ENCODE assay signal across 24 cellular contexts in genomic region chr16:87342978-87343752, GRCh38. TPM values are rescaled to one million over a fixed set of nuclear protein-coding genes. Genes with fewer than 3 reads are reported as not detected.
A peak's percentile ranks its signal among the peaks of the same experiment; 100 is the strongest.
DNase-seq lines count a peak whose midpoint lies in the region; ATAC-seq and TF ChIP-seq lines count a peak whose summit lies in the region.
"Had no signal": no experiment of that assay in that cellular context is flagged by ENCODE, and none has a peak within 500 bp of the region (broad histone marks: within the 10 kb centered on the region; RNA-seq: fewer than 3 reads in every experiment).

No MANE protein-coding gene starts in this region.

- no peak for TF ChIP-seq CTCF in CD14-positive monocyte (IDR thresholded peaks at IDR 0.05)
- no peak for TF ChIP-seq CTCF in lower leg skin (IDR thresholded peaks at IDR 0.05)

- no peak for TF ChIP-seq POLR2A in lower leg skin (IDR thresholded peaks at IDR 0.05)

- no peaks in the 10 kb centered on the region for H3K27me3 Mint-ChIP-seq in activated T-cell treated with anti-CD3 and anti-CD28 coated beads, Interleukin-2, amount 50 U/mL, for 72 hours (ENCODE audit: low read depth)
- no peaks in the 10 kb centered on the region for H3K27me3 Mint-ChIP-seq in activated T-helper 17 cell treated with anti-CD3 and anti-CD28 coated beads, Interleukin-2, amount 50 U/mL, for 72 hours
- H3K27me3 Mint-ChIP-seq in naive thymus-derived CD8-positive, alpha-beta T cell, result no peaks in the 10 kb centered on the region
- peaks cover 0 to 15% (median 7%) of the 10 kb centered on the region in 3 donors for H3K27me3 Mint-ChIP-seq in CD14-positive monocyte (ENCODE audit: low read depth in 3 of 3)
- H3K27me3 Mint-ChIP-seq: naive B cell; stimulated activated naive CD8-positive, alpha-beta T cell treated with anti-CD3 and anti-CD28 coated beads, Interleukin-15, Interleukin-2, amounts not matched to agents 100 ng/mL and 50 ng/mL, for 24 hours had no signal

- no peaks in the 10 kb centered on the region for H3K9me3 Mint-ChIP-seq in activated T-cell treated with anti-CD3 and anti-CD28 coated beads, Interleukin-2, amount 50 U/mL, for 72 hours
- H3K9me3 Mint-ChIP-seq in activated T-helper 17 cell treated with anti-CD3 and anti-CD28 coated beads, Interleukin-2, amount 50 U/mL, for 72 hours, result no peaks in the 10 kb centered on the region
- H3K9me3 Mint-ChIP-seq in naive thymus-derived CD8-positive, alpha-beta T cell, result no peaks in the 10 kb centered on the region
- H3K9me3 Mint-ChIP-seq in CD14-positive monocyte, result peaks cover 0 to 8% (median 2%) of the 10 kb centered on the region in 7 donors
- H3K9me3 Mint-ChIP-seq: naive B cell; stimulated activated naive CD8-positive, alpha-beta T cell treated with anti-CD3 and anti-CD28 coated beads, Interleukin-15, Interleukin-2, amounts not matched to agents 100 ng/mL and 50 ng/mL, for 24 hours had no signal

- POLR2A ChIA-PET in naive thymus-derived CD8-positive, alpha-beta T cell (lab: Charles Lee), result interaction anchor here (1.5 to 2.7 kb wide), 2 partner anchors 8 to 40 kb away, joined by 5 to 14 read pairs; partner anchors contain the start of gene FBXO31

- H3K36me3 ChIP-seq in H7 (replicated peaks; ENCODE audit: control insufficient read depth, insufficient read depth, low read length), result peaks cover 6% of the 10 kb centered on the region
- H3K36me3 ChIP-seq: breast epithelium had no signal

- H3K4me3 ChIP-seq in H7 (ENCODE audit: insufficient read depth, low read depth, low read length) (no peak overlapping the region), lower leg skin (ENCODE audit: low read depth, poor library complexity, severe bottlenecking) (no peak overlapping the region)
- H3K4me3 ChIP-seq: breast epithelium, esophagus squamous epithelium, hepatocyte, pancreas, right atrium auricular region, vagina had no signal

- WGBS in lower leg skin, 2 donors, result 82 to 88% methylated on average over 23 to 26 of the region's 26 CpGs

- H3K4me1 Mint-ChIP-seq in activated T-cell treated with anti-CD3 and anti-CD28 coated beads, Interleukin-2, amount 50 U/mL, for 72 hours (ENCODE audit: low read depth), result peaks cover 17% of the 10 kb centered on the region
- peaks cover 12% of the 10 kb centered on the region for H3K4me1 Mint-ChIP-seq in activated T-helper 17 cell treated with anti-CD3 and anti-CD28 coated beads, Interleukin-2, amount 50 U/mL, for 72 hours
- peaks cover 23 to 52% (median 36%) of the 10 kb centered on the region in 4 donors for H3K4me1 Mint-ChIP-seq in naive thymus-derived CD8-positive, alpha-beta T cell
- peaks cover 6% of the 10 kb centered on the region for H3K4me1 Mint-ChIP-seq in CD14-positive monocyte

- DNase-seq in activated T-cell treated with anti-CD3 and anti-CD28 coated beads, Interleukin-2, amount 50 U/mL, for 72 hours, result no peak
- DNase-seq in activated T-cell treated with anti-CD3 and anti-CD28 coated beads, Interleukin-2, amount 50 U/mL, for 48 hours, result no peak
- DNase-seq in H7, result peak; percentile 59
- no peak for DNase-seq in naive thymus-derived CD8-positive, alpha-beta T cell
- DNase-seq in CD14-positive monocyte (ENCODE audit: low spot score), result no peak
- no peak for DNase-seq in NAMALWA (ENCODE audit: low spot score)
- DNase-seq in lower leg skin (ENCODE audit: low spot score in 2 of 2), result no peak
- DNase-seq: amygdala, Caco-2, cortex of kidney, DMS79 treated with DMSO at 0.1 percent for 48 hours, esophagus squamous epithelium, left colon, naive B cell, NCI-H1105 treated with DMSO at 0.1 percent for 48 hours, NCI-H2081 treated with DMSO at 0.1 percent for 48 hours, NCI-H345 had no signal

- no peak for ATAC-seq in activated T-cell treated with anti-CD3 and anti-CD28 coated beads, Interleukin-2, amount 50 U/mL, for 72 hours (replicated peaks in 1 of 2)
- ATAC-seq in activated T-helper 17 cell treated with anti-CD3 and anti-CD28 coated beads, Interleukin-2, amount 50 U/mL, for 72 hours (replicated peaks), result no peak
- no peak for ATAC-seq in naive thymus-derived CD8-positive, alpha-beta T cell
- ATAC-seq: left colon, pancreas had no signal

- intact Hi-C loops in CD14-positive monocyte (cut with micrococcal nuclease), result no loop called here
- intact Hi-C loops in lower leg skin (cut with DNase I; ENCODE audit: low total_unique reads), result no loop called here

- no peaks in the 10 kb centered on the region for H3K27me3 ChIP-seq in H7 (ENCODE audit: control insufficient read depth, insufficient read depth, low read length)
- H3K27me3 ChIP-seq: breast epithelium, esophagus squamous epithelium, hepatocyte, pancreas, right atrium auricular region, vagina had no signal

- peak overlapping the region; percentile 49 for H3K27ac Mint-ChIP-seq in activated T-cell treated with anti-CD3 and anti-CD28 coated beads, Interleukin-2, amount 50 U/mL, for 72 hours
- peak overlapping the region; percentile 28 for H3K27ac Mint-ChIP-seq in activated T-helper 17 cell treated with anti-CD3 and anti-CD28 coated beads, Interleukin-2, amount 50 U/mL, for 72 hours
- peak overlapping the region in 9 of 10 donors; percentile 51 to 94 (median 83) for H3K27ac Mint-ChIP-seq in naive thymus-derived CD8-positive, alpha-beta T cell
- H3K27ac Mint-ChIP-seq in CD14-positive monocyte, result peak overlapping the region in 1 of 7 donors; percentile 0

- peaks cover 3 to 21% of the 10 kb centered on the region in 2 donors for H3K36me3 Mint-ChIP-seq in activated T-cell treated with anti-CD3 and anti-CD28 coated beads, Interleukin-2, amount 50 U/mL, for 72 hours (ENCODE audit: insufficient read depth in 2 of 2)
- H3K36me3 Mint-ChIP-seq in activated T-helper 17 cell treated with anti-CD3 and anti-CD28 coated beads, Interleukin-2, amount 50 U/mL, for 72 hours (ENCODE audit: low read depth), result peaks cover 75% of the 10 kb centered on the region
- peaks cover 5 to 61% (median 13%) of the 10 kb centered on the region in 3 donors for H3K36me3 Mint-ChIP-seq in naive thymus-derived CD8-positive, alpha-beta T cell
- H3K36me3 Mint-ChIP-seq in CD14-positive monocyte, result peaks cover 55 to 64% of the 10 kb centered on the region in 2 donors

- no peak overlapping the region for H3K4me3 Mint-ChIP-seq in activated T-cell treated with anti-CD3 and anti-CD28 coated beads, Interleukin-2, amount 50 U/mL, for 72 hours
- no peak overlapping the region for H3K4me3 Mint-ChIP-seq in activated T-helper 17 cell treated with anti-CD3 and anti-CD28 coated beads, Interleukin-2, amount 50 U/mL, for 72 hours
- peak overlapping the region in 7 of 10 donors; percentile 11 to 78 (median 59) for H3K4me3 Mint-ChIP-seq in naive thymus-derived CD8-positive, alpha-beta T cell
- no peak overlapping the region for H3K4me3 Mint-ChIP-seq in CD14-positive monocyte
- H3K4me3 Mint-ChIP-seq: stimulated activated naive CD8-positive, alpha-beta T cell treated with anti-CD3 and anti-CD28 coated beads, Interleukin-15, Interleukin-2, amounts not matched to agents 100 ng/mL and 50 ng/mL, for 24 hours had no signal

RNA-seq across cellular contexts. Expression of gene C16orf95, which starts 26.0 kb away (rescaled TPM):
- 10 to 100 TPM; 15.1 to 17.8 TPM for total RNA-seq in activated T-cell treated with anti-CD3 and anti-CD28 coated beads, Interleukin-2, amount 50 U/mL, for 72 hours
- 4.4 and 5.1 TPM in 2 replicates for total RNA-seq in H7 (2014; rRNA removed; shearing (Covaris generic))
- 1 to 10 TPM; 6.2 to 8.2 TPM for total RNA-seq in activated T-helper 17 cell treated with anti-CD3 and anti-CD28 coated beads, Interleukin-2, amount 50 U/mL, for 72 hours
- 1 to 10 TPM; 2.3 to 2.6 TPM for total RNA-seq in naive thymus-derived CD8-positive, alpha-beta T cell
- 1 to 10 TPM; 1.5 to 4.9 (median 3.2) TPM for polyA plus RNA-seq in naive thymus-derived CD8-positive, alpha-beta T cell
- 1 to 10 TPM; 1.7 to 1.9 TPM for polyA plus RNA-seq in CD14-positive monocyte
- 1 to 10 TPM; 1.4 to 2.5 (median 1.9) TPM for total RNA-seq in lower leg skin

RNA-seq across cellular contexts. Expression of gene FBXO31, which starts 40.4 kb away (rescaled TPM):
- 10 to 100 TPM; 33.7 to 36.8 TPM for total RNA-seq in activated T-cell treated with anti-CD3 and anti-CD28 coated beads, Interleukin-2, amount 50 U/mL, for 72 hours
- total RNA-seq in H7 (2014; rRNA removed; shearing (Covaris generic)), result 24.4 and 27.6 TPM in 2 replicates
- total RNA-seq in activated T-helper 17 cell treated with anti-CD3 and anti-CD28 coated beads, Interleukin-2, amount 50 U/mL, for 72 hours, result 10 to 100 TPM; 21.9 to 29.1 TPM
- total RNA-seq in naive thymus-derived CD8-positive, alpha-beta T cell, result 10 to 100 TPM; 45.8 to 52.7 TPM
- polyA plus RNA-seq in naive thymus-derived CD8-positive, alpha-beta T cell, result 10 to 100 TPM; 15.4 to 36.4 (median 23.3) TPM
- 1 to 10 TPM; 2.0 to 3.3 TPM for polyA plus RNA-seq in CD14-positive monocyte
- 100 to 1,000 TPM in 2 of 4 donors, 10 to 100 TPM in 2; 64.3 to 127 (median 84.1) TPM for total RNA-seq in lower leg skin

RNA-seq across cellular contexts. Expression of gene MAP1LC3B, which starts 49.0 kb away (rescaled TPM):
- 100 to 1,000 TPM; 116 to 146 TPM for total RNA-seq in activated T-cell treated with anti-CD3 and anti-CD28 coated beads, Interleukin-2, amount 50 U/mL, for 72 hours
- total RNA-seq in H7 (2014; rRNA removed; shearing (Covaris generic)), result 15.8 and 20.1 TPM in 2 replicates
- 10 to 100 TPM; 57.3 to 69.1 TPM for total RNA-seq in activated T-helper 17 cell treated with anti-CD3 and anti-CD28 coated beads, Interleukin-2, amount 50 U/mL, for 72 hours
- 10 to 100 TPM; 58.0 to 60.1 TPM for total RNA-seq in naive thymus-derived CD8-positive, alpha-beta T cell
- 100 to 1,000 TPM in 1 of 3 donors, 10 to 100 TPM in 2; 89.9 to 117 (median 90.3) TPM for polyA plus RNA-seq in naive thymus-derived CD8-positive, alpha-beta T cell
- polyA plus RNA-seq in CD14-positive monocyte, result 100 to 1,000 TPM; 102 to 147 TPM
- 10 to 100 TPM; 73.8 to 76.4 (median 74.5) TPM for total RNA-seq in lower leg skin

Comparison
In these comparisons a context has a peak if more than half of its experiments do, and no peak if none do; other contexts are left out.
1. H3K4me3 Mint-ChIP-seq: peak in naive thymus-derived CD8-positive, alpha-beta T cell (7 of 10); none in activated T-cell treated with anti-CD3 and anti-CD28 coated beads, Interleukin-2, amount 50 U/mL, for 72 hours (0 of 2), activated T-helper 17 cell treated with anti-CD3 and anti-CD28 coated beads, Interleukin-2, amount 50 U/mL, for 72 hours (single experiment) and CD14-positive monocyte (0 of 2).